In genomic region chr3:52124766-52125165, GRCh38 we compare ENCODE assay signal across 16 cellular contexts. TPM values are rescaled to one million over a fixed set of nuclear protein-coding genes. Genes with fewer than 3 reads are reported as not detected.
DNase-seq lines count a peak whose midpoint lies in the region; ATAC-seq and TF ChIP-seq lines count a peak whose summit lies in the region.
"Had no signal": no experiment of that assay in that cellular context is flagged by ENCODE, and none has a peak within 500 bp of the region (broad histone marks: within the 10 kb centered on the region; RNA-seq: fewer than 3 reads in every experiment).

No MANE protein-coding gene starts in this region.

- ATAC-seq in left cardiac atrium, result no peak
- ATAC-seq in HG03175 (IDR thresholded peaks at IDR 0.05; ENCODE audit: unreplicated experiment), result no peak
- no peak for ATAC-seq in HG03460 (IDR thresholded peaks at IDR 0.05; ENCODE audit: unreplicated experiment)

- no peak for TF ChIP-seq CTCF in RWPE1 (conservative IDR thresholded peaks at IDR 0.05; ENCODE audit: low read depth)

- DNase-seq in left cardiac atrium (peak; percentile 10), cardiac septum (ENCODE audit: low spot score) (no peak), RWPE1 (ENCODE audit: low spot score) (no peak), posterior vena cava (ENCODE audit: low spot score) (peak; percentile 51), NCI-H1417 (lab: John Stamatoyannopoulos, UW) (no peak)
- DNase-seq: 8988T; AML-193; Caco-2; CD8-positive, alpha-beta memory T cell; DMS53; GF-D8; HCEC 1CT; HFFc6 had no signal

- CTCF ChIA-PET in RWPE1 (lab: Yijun Ruan, JAX), result no interaction called here

- H3K27ac ChIP-seq in RWPE1, result peak overlapping the region; percentile 58; the same call in 1 of the 2 replicates
- H3K27ac ChIP-seq: HL-60 had no signal

- intact Hi-C loops in left cardiac atrium (cut with DNase I), result loop anchor here in 1 of 2 donors (5.0 kb wide), 2 partner anchors 67 to 122 kb away; partner anchors contain the start of gene DUSP7
- intact Hi-C loops in cardiac septum (cut with DNase I), result no loop called here
- intact Hi-C loops in posterior vena cava (cut with DNase I), result loop anchor here in 1 of 2 donors (5.0 kb wide), 1 partner anchor 122 kb away; no protein-coding TSS in a partner anchor

- POLR2A ChIA-PET in RWPE1 (lab: Yijun Ruan, JAX; ENCODE audit: low non-redundant PET), result no interaction called here

RNA-seq across cellular contexts. Expression of gene POC1A, which starts 29.5 kb away (rescaled TPM):
- total RNA-seq in left cardiac atrium (1 to 10 TPM; 1.9 to 2.4 TPM), cardiac septum (1.5 TPM), posterior vena cava (1 to 10 TPM; 1.7 to 1.9 TPM)

Comparison
In these comparisons a context has a peak if more than half of its experiments do, and no peak if none do; other contexts are left out.
1. DNase-seq: peak in left cardiac atrium (single experiment) and posterior vena cava (single experiment); none in cardiac septum (single experiment), RWPE1 (single experiment) and NCI-H1417 (0 of 3).